25 cellular contexts compared by ENCODE assay signal in the genomic region with DNA sequence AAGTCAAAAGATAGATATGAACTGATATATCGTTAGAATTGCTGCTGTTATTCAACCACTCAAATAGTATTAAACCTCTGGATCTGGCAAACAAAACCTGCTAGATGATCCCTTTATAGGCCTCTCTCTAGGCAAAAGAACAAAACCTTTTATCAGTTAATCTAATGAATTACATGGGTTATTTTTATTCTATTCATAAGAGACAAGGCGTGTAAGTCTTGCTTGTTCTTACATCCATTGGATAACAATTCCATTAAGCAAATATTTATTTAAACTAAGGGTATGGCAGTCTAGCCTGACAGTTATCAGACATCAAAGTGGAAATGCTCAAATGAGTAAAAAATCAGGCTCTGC. TPM values are rescaled to one million over a fixed set of nuclear protein-coding genes. Genes with fewer than 3 reads are reported as not detected.
DNase-seq lines count a peak whose midpoint lies in the region; ATAC-seq and TF ChIP-seq lines count a peak whose summit lies in the region.
"Had no signal": no experiment of that assay in that cellular context is flagged by ENCODE, and none has a peak within 500 bp of the region (broad histone marks: within the 10 kb centered on the region; RNA-seq: fewer than 3 reads in every experiment).

No MANE protein-coding gene starts in this region.

- no peaks in the 10 kb centered on the region for H3K36me3 Mint-ChIP-seq in HFFc6 (ENCODE audit: low read depth)
- H3K36me3 Mint-ChIP-seq in activated CD4-positive, alpha-beta T cell treated with anti-CD3 and anti-CD28 coated beads, Interleukin-2, amount 10 ng/mL, durations not matched to agents 24 days and 14 days (ENCODE audit: low read depth): peaks cover 2% of the 10 kb centered on the region
- H3K36me3 Mint-ChIP-seq: activated naive CD4-positive, alpha-beta T cell treated with anti-CD3 and anti-CD28 coated beads, Interleukin-2, amount 50 U/mL, for 24 hours; T-cell had no signal

- H3K9me3 ChIP-seq in lower lobe of right lung: no peaks in the 10 kb centered on the region
- H3K9me3 ChIP-seq in upper lobe of left lung: no peaks in the 10 kb centered on the region
- H3K9me3 ChIP-seq: gastrocnemius medialis, pancreas, sigmoid colon, testis had no signal

- TF ChIP-seq POLR2A in upper lobe of left lung (IDR thresholded peaks at IDR 0.05): no peak

- H3K4me3 ChIP-seq in lower lobe of right lung (no peak overlapping the region), upper lobe of left lung (peak overlapping the region in 1 of 4 donors; percentile 2)
- H3K4me3 ChIP-seq: gastrocnemius medialis, pancreas, sigmoid colon, testis had no signal

- H3K4me3 Mint-ChIP-seq in HFFc6: peak overlapping the region; percentile 89
- no peak overlapping the region for H3K4me3 Mint-ChIP-seq in activated CD4-positive, alpha-beta T cell treated with anti-CD3 and anti-CD28 coated beads, Interleukin-2, amount 10 ng/mL, durations not matched to agents 24 days and 14 days
- H3K4me3 Mint-ChIP-seq: activated naive CD4-positive, alpha-beta T cell treated with anti-CD3 and anti-CD28 coated beads, Interleukin-2, amount 50 U/mL, for 24 hours; activated T-helper 1 cell treated with anti-CD3 and anti-CD28 coated beads, Interleukin-12 subunit alpha, Interleukin-12 subunit beta, Interleukin-2, Interleukin-4 antibody, amounts not matched to agents 30 ng/mL and 10 ng/mL and 1 ng/mL, durations not matched to agents 14 hours and 24 hours and 36 hours; natural killer cell treated with Interleukin-12 subunit alpha and Interleukin-12 subunit beta and Interleukin-15 and Interleukin-18, amount 100 ng/mL, for 72 hours; T-cell had no signal

- H3K4me1 ChIP-seq in lower lobe of right lung (peaks cover 34% of the 10 kb centered on the region), upper lobe of left lung (peaks cover 30 to 48% (median 38%) of the 10 kb centered on the region in 4 donors)
- H3K4me1 ChIP-seq: pancreas, testis had no signal

- no peaks in the 10 kb centered on the region; the same call in 1 of the 2 replicates for H3K27me3 Mint-ChIP-seq in HFFc6 (ENCODE audit: insufficient read depth)
- peaks cover 51% of the 10 kb centered on the region for H3K27me3 Mint-ChIP-seq in activated CD4-positive, alpha-beta T cell treated with anti-CD3 and anti-CD28 coated beads, Interleukin-2, amount 10 ng/mL, durations not matched to agents 24 days and 14 days

- intact Hi-C loops in lower lobe of right lung (cut with DNase I): no loop called here
- intact Hi-C loops in activated CD4-positive, alpha-beta T cell treated with anti-CD3 and anti-CD28 coated beads, Interleukin-2, amount 10 ng/mL, durations not matched to agents 24 days and 14 days (cut with micrococcal nuclease): no loop called here

- TF ChIP-seq EP300 in upper lobe of left lung (IDR thresholded peaks at IDR 0.05): no peak

- TF ChIP-seq CTCF in HFFc6 (IDR thresholded peaks at IDR 0.05): no peak
- TF ChIP-seq CTCF in lower lobe of right lung (IDR thresholded peaks at IDR 0.05): no peak
- no peak for TF ChIP-seq CTCF in upper lobe of left lung (IDR thresholded peaks at IDR 0.05)

- peak overlapping the region; percentile 93 for H3K27ac Mint-ChIP-seq in HFFc6
- H3K27ac Mint-ChIP-seq in activated CD4-positive, alpha-beta T cell treated with anti-CD3 and anti-CD28 coated beads, Interleukin-2, amount 10 ng/mL, durations not matched to agents 24 days and 14 days: no peak overlapping the region
- H3K27ac Mint-ChIP-seq: activated naive CD4-positive, alpha-beta T cell treated with anti-CD3 and anti-CD28 coated beads, Interleukin-2, amount 50 U/mL, for 24 hours; activated T-helper 1 cell treated with anti-CD3 and anti-CD28 coated beads, Interleukin-12 subunit alpha, Interleukin-12 subunit beta, Interleukin-2, Interleukin-4 antibody, amounts not matched to agents 30 ng/mL and 10 ng/mL and 1 ng/mL, durations not matched to agents 14 hours and 24 hours and 36 hours; T-cell had no signal

- H3K27me3 ChIP-seq in lower lobe of right lung (ENCODE audit: low read depth) (no peaks in the 10 kb centered on the region), upper lobe of left lung (no peaks in the 10 kb centered on the region)
- H3K27me3 ChIP-seq: gastrocnemius medialis, pancreas, sigmoid colon, testis had no signal

- 44 to 51% methylated on average over 2 of the region's 2 CpGs for WGBS in upper lobe of left lung, 2 donors

- H3K9me3 Mint-ChIP-seq in HFFc6: no peaks in the 10 kb centered on the region
- H3K9me3 Mint-ChIP-seq in activated CD4-positive, alpha-beta T cell treated with anti-CD3 and anti-CD28 coated beads, Interleukin-2, amount 10 ng/mL, durations not matched to agents 24 days and 14 days: peaks cover 6% of the 10 kb centered on the region
- H3K9me3 Mint-ChIP-seq: activated naive CD4-positive, alpha-beta T cell treated with anti-CD3 and anti-CD28 coated beads, Interleukin-2, amount 50 U/mL, for 24 hours; activated T-helper 1 cell treated with anti-CD3 and anti-CD28 coated beads, Interleukin-12 subunit alpha, Interleukin-12 subunit beta, Interleukin-2, Interleukin-4 antibody, amounts not matched to agents 30 ng/mL and 10 ng/mL and 1 ng/mL, durations not matched to agents 14 hours and 24 hours and 36 hours; T-cell had no signal

- H3K36me3 ChIP-seq in lower lobe of right lung: no peaks in the 10 kb centered on the region
- H3K36me3 ChIP-seq in upper lobe of left lung: no peaks in the 10 kb centered on the region
- H3K36me3 ChIP-seq: gastrocnemius medialis, pancreas, sigmoid colon had no signal

- H3K27ac ChIP-seq in lower lobe of right lung (peak overlapping the region; percentile 78), upper lobe of left lung (peak overlapping the region in 3 of 4 donors; percentile 72 to 83 (median 78)), caudate nucleus (ENCODE audit: low read depth, low read length) (no peak overlapping the region)
- H3K27ac ChIP-seq: gastrocnemius medialis, pancreas, sigmoid colon, testis had no signal

- peaks cover 60% of the 10 kb centered on the region for H3K4me1 Mint-ChIP-seq in HFFc6 (ENCODE audit: low read depth)
- H3K4me1 Mint-ChIP-seq in activated CD4-positive, alpha-beta T cell treated with anti-CD3 and anti-CD28 coated beads, Interleukin-2, amount 10 ng/mL, durations not matched to agents 24 days and 14 days: peaks cover 26% of the 10 kb centered on the region

- ATAC-seq in SK-N-SH treated with all-trans-retinoic acid at 6 μM for 48 hours (peak; percentile 45; the same call in 2 of the 3 replicates), lower lobe of right lung (peak in 1 of 2 donors; percentile 9), upper lobe of left lung (ENCODE audit: low FRiP score in 2 of 2) (no peak)
- ATAC-seq: gastrocnemius medialis; natural killer cell treated with Interleukin-12 subunit alpha and Interleukin-12 subunit beta and Interleukin-15 and Interleukin-18, amount 100 ng/mL, for 72 hours; T-cell had no signal

- DNase-seq in HFFc6 (no peak), lower lobe of right lung (no peak), upper lobe of left lung (no peak), caudate nucleus (lab: John Stamatoyannopoulos, UW) (no peak), DMS153 (lab: John Stamatoyannopoulos, UW) (no peak)
- no peak for DNase-seq in activated CD4-positive, alpha-beta T cell treated with anti-CD3 and anti-CD28 coated beads, Interleukin-2, amount 10 ng/mL, durations not matched to agents 24 days and 14 days
- DNase-seq: activated CD4-positive, alpha-beta T cell treated with anti-CD3 and anti-CD28 coated beads for 48 hours; anterior cingulate cortex; DND-41; gastrocnemius medialis; Kasumi-1; kidney; NCI-H1048; NCI-H2029; NCI-H82; OCI-M1; pancreas; SHP77 treated with DMSO at 0.1 percent for 48 hours; sigmoid colon; T-cell; testis had no signal

TF ChIP-seq in SK-N-SH treated with all-trans-retinoic acid at 6 μM for 48 hours, 23 proteins besides CTCF, POLR2A, EP300 and RAD21:
- TF ChIP-seq, protein P1, sequence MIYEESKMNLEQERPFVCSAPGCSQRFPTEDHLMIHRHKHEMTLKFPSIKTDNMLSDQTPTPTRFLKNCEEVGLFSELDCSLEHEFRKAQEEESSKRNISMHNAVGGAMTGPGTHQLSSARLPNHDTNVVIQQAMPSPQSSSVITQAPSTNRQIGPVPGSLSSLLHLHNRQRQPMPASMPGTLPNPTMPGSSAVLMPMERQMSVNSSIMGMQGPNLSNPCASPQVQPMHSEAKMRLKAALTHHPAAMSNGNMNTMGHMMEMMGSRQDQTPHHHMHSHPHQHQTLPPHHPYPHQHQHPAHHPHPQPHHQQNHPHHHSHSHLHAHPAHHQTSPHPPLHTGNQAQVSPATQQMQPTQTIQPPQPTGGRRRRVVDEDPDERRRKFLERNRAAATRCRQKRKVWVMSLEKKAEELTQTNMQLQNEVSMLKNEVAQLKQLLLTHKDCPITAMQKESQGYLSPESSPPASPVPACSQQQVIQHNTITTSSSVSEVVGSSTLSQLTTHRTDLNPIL (CRISPR knock-in tag; IDR thresholded peaks at IDR 0.05; ENCODE audit: low read depth): no peak

RNA-seq across cellular contexts. Expression of gene ADRB1, which starts 16.6 kb away (rescaled TPM):
- under 1 TPM in 1 of 6 experiments, not detected in 5; 0.07 TPM for total RNA-seq in HFFc6 (2021; fragmentation: NEBNext Ultra II Directional; extraction: Animal tissue kit (Norgen Biotek cat#: 25700))
- total RNA-seq in lower lobe of right lung (35.6 TPM), upper lobe of left lung (10 to 100 TPM; 18.9 to 37.2 (median 26.8) TPM)
- not detected in 2 replicates for total RNA-seq in activated CD4-positive, alpha-beta T cell treated with anti-CD3 and anti-CD28 coated beads, Interleukin-2, amount 10 ng/mL, durations not matched to agents 24 days and 14 days
- total RNA-seq: activated T-helper 1 cell treated with anti-CD3 and anti-CD28 coated beads, Interleukin-12 subunit alpha, Interleukin-12 subunit beta, Interleukin-2, Interleukin-4 antibody, amounts not matched to agents 30 ng/mL and 10 ng/mL and 1 ng/mL, durations not matched to agents 14 hours and 24 hours and 36 hours had no signal

Comparison
In these comparisons a context has a peak if more than half of its experiments do, and no peak if none do; other contexts are left out.
1. RNA of gene ADRB1, which starts 16.6 kb away (total RNA-seq): 35.6 TPM in lower lobe of right lung (single experiment) and 18.9 to 37.2 TPM in upper lobe of left lung; not detected in activated CD4-positive, alpha-beta T cell treated with anti-CD3 and anti-CD28 coated beads, Interleukin-2, amount 10 ng/mL, durations not matched to agents 24 days and 14 days and 0.07 TPM in HFFc6; every median in the first group is over 10 times any median in the second.